Comparison of ENCODE assay signal across 30 cellular contexts in the genomic region with DNA sequence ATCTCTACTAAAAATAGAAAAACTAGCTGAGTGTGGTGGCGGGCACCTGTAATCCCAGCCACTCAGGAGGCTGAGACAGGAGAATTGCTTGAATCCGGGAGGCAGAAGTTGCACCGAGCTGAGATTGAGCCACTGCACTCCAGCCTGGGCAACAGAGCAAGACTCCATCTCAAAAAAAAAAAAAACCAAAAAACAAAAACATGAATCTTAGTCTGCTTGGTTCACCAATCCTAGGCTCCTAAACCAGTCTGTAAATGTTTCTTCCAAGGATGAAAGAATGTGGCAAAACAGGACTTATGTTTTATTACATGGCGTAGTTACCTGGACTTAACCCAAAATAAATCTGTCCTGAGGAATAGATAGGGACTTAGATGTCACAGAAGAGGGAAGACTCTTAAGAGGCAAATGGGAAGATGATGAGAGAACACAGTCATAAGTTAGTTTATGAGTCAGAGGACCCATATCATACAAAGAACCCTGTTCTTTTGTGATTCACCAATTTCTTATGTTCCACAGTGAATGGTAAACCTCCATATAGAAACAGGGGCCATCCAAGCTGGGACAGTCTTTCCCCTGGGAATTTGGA. TPM values are rescaled to one million over a fixed set of nuclear protein-coding genes. Genes with fewer than 3 reads are reported as not detected.
DNase-seq lines count a peak whose midpoint lies in the region; ATAC-seq, FAIRE-seq and TF ChIP-seq lines count a peak whose summit lies in the region.
"Had no signal": no experiment of that assay in that cellular context is flagged by ENCODE, and none has a peak within 500 bp of the region (broad histone marks: within the 10 kb centered on the region; RNA-seq: fewer than 3 reads in every experiment).

No MANE protein-coding gene starts in this region.

- H3K27me3 Mint-ChIP-seq in stimulated activated naive CD8-positive, alpha-beta T cell treated with anti-CD3 and anti-CD28 coated beads, Interleukin-15, amount 100 ng/mL, for 72 hours = no peaks in the 10 kb centered on the region
- H3K27me3 Mint-ChIP-seq: activated CD8-positive, alpha-beta memory T cell treated with anti-CD3 and anti-CD28 coated beads, Interleukin-2, amount 10 ng/mL, durations not matched to agents 7 days and 5 days; activated naive CD8-positive, alpha-beta T cell had no signal

- no peaks in the 10 kb centered on the region for H3K36me3 Mint-ChIP-seq in activated naive CD4-positive, alpha-beta T cell treated with anti-CD3 and anti-CD28 coated beads, Interleukin-2, amount 50 U/mL, for 72 hours

- no peaks in the 10 kb centered on the region for H3K9me3 Mint-ChIP-seq in activated naive CD4-positive, alpha-beta T cell treated with anti-CD3 and anti-CD28 coated beads, Interleukin-2, amount 50 U/mL, for 72 hours
- H3K9me3 Mint-ChIP-seq in stimulated activated naive CD8-positive, alpha-beta T cell treated with anti-CD3 and anti-CD28 coated beads, Interleukin-15, amount 100 ng/mL, for 72 hours = no peaks in the 10 kb centered on the region
- H3K9me3 Mint-ChIP-seq: endodermal cell; T-helper 1 cell treated with Interleukin-12 subunit alpha and Interleukin-12 subunit beta and Interleukin-4 antibody, amounts not matched to agents 30 μg/mL and 1 μg/mL, for 36 hours had no signal

- no peak for TF ChIP-seq CTCF in fibroblast of mammary gland (conservative IDR thresholded peaks at IDR 0.05; ENCODE audit: control insufficient read depth, insufficient read depth, low read depth, low read length)
- TF ChIP-seq CTCF in kidney (IDR thresholded peaks at IDR 0.05; ENCODE audit: borderline replicate concordance, extremely low read depth, insufficient read depth) = no peak

- no peak overlapping the region for H3K27ac ChIP-seq in kidney (ENCODE audit: low read depth in 2 of 2, low read length in 2 of 2)
- H3K27ac ChIP-seq: ascending aorta, pancreas, upper lobe of right lung had no signal

- intact Hi-C loops in kidney (cut with DNase I) = no loop called here

- H3K4me3 Mint-ChIP-seq in stimulated activated naive CD8-positive, alpha-beta T cell treated with anti-CD3 and anti-CD28 coated beads, Interleukin-15, amount 100 ng/mL, for 72 hours = no peak overlapping the region
- H3K4me3 Mint-ChIP-seq: activated CD8-positive, alpha-beta memory T cell treated with anti-CD3 and anti-CD28 coated beads, Interleukin-2, amount 10 ng/mL, durations not matched to agents 7 days and 5 days; activated naive CD8-positive, alpha-beta T cell; endodermal cell; H9; nephron; T-helper 1 cell treated with Interleukin-12 subunit alpha and Interleukin-12 subunit beta and Interleukin-4 antibody, amounts not matched to agents 30 μg/mL and 1 μg/mL, for 36 hours had no signal

- H3K4me3 ChIP-seq in fibroblast of mammary gland (ENCODE audit: control insufficient read depth, low read depth, low read length) (no peak overlapping the region), kidney (ENCODE audit: low read length in 2 of 2) (no peak overlapping the region)
- H3K4me3 ChIP-seq: ascending aorta, K562, lung, MG63, pancreas, upper lobe of right lung had no signal

- peak; percentile 90 to 92 for ATAC-seq in activated naive CD4-positive, alpha-beta T cell treated with anti-CD3 and anti-CD28 coated beads, Interleukin-2, amount 50 U/mL, for 72 hours
- peak; percentile 75 for ATAC-seq in stimulated activated naive CD8-positive, alpha-beta T cell treated with anti-CD3 and anti-CD28 coated beads, Interleukin-15, amount 100 ng/mL, for 72 hours
- no peak for ATAC-seq in HG02610 (IDR thresholded peaks at IDR 0.05; ENCODE audit: unreplicated experiment)
- ATAC-seq: activated CD8-positive, alpha-beta memory T cell treated with anti-CD3 and anti-CD28 coated beads, Interleukin-2, amount 10 ng/mL, durations not matched to agents 7 days and 5 days; K562; pancreas; upper lobe of right lung had no signal

- peaks cover 29% of the 10 kb centered on the region for H3K4me1 Mint-ChIP-seq in stimulated activated naive CD8-positive, alpha-beta T cell treated with anti-CD3 and anti-CD28 coated beads, Interleukin-15, amount 100 ng/mL, for 72 hours
- H3K4me1 Mint-ChIP-seq: endodermal cell, nephron had no signal

- H3K4me1 ChIP-seq in kidney (ENCODE audit: control insufficient read depth in 1 of 2, insufficient read depth in 1 of 2, low read depth in 1 of 2, low read length in 2 of 2) = no peaks in the 10 kb centered on the region
- H3K4me1 ChIP-seq: ascending aorta, pancreas, upper lobe of right lung had no signal

- H3K27ac Mint-ChIP-seq in activated naive CD4-positive, alpha-beta T cell treated with anti-CD3 and anti-CD28 coated beads, Interleukin-2, amount 50 U/mL, for 72 hours = no peak overlapping the region
- no peak overlapping the region for H3K27ac Mint-ChIP-seq in stimulated activated naive CD8-positive, alpha-beta T cell treated with anti-CD3 and anti-CD28 coated beads, Interleukin-15, amount 100 ng/mL, for 72 hours
- H3K27ac Mint-ChIP-seq: activated CD8-positive, alpha-beta memory T cell treated with anti-CD3 and anti-CD28 coated beads, Interleukin-2, amount 10 ng/mL, durations not matched to agents 7 days and 5 days; activated naive CD8-positive, alpha-beta T cell; endodermal cell; H9; nephron; T-helper 1 cell treated with Interleukin-12 subunit alpha and Interleukin-12 subunit beta and Interleukin-4 antibody, amounts not matched to agents 30 μg/mL and 1 μg/mL, for 36 hours had no signal

- H3K9me3 ChIP-seq in kidney (ENCODE audit: control insufficient read depth in 1 of 2, low read length in 2 of 2) = no peaks in the 10 kb centered on the region
- H3K9me3 ChIP-seq: ascending aorta, MG63, pancreas, upper lobe of right lung had no signal

- no peaks in the 10 kb centered on the region for H3K36me3 ChIP-seq in kidney (ENCODE audit: control insufficient read depth in 1 of 2, insufficient read depth in 2 of 2, low read length in 2 of 2)
- H3K36me3 ChIP-seq: ascending aorta, MG63, pancreas, upper lobe of right lung had no signal

- H3K9ac ChIP-seq in kidney (ENCODE audit: low read length in 2 of 2) = no peak overlapping the region

- DNase-seq in activated naive CD4-positive, alpha-beta T cell treated with anti-CD3 and anti-CD28 coated beads, Interleukin-2, amount 50 U/mL, for 72 hours (ENCODE audit: low spot score in 2 of 2) = no peak
- no peak for DNase-seq in activated naive CD4-positive, alpha-beta T cell treated with Interleukin-2 at 50 U/mL for 16 hours
- DNase-seq in RKO (ENCODE audit: low spot score) (peak; percentile 38), fibroblast of mammary gland (ENCODE audit: low read depth) (peak; percentile 77), NCI-H345 (lab: John Stamatoyannopoulos, UW) (no peak), kidney (no peak)
- DNase-seq in stimulated activated naive CD8-positive, alpha-beta T cell treated with anti-CD3 and anti-CD28 coated beads, Interleukin-15, amount 100 ng/mL, for 72 hours = no peak
- DNase-seq: ACHN; activated CD4-positive, alpha-beta T cell treated with anti-CD3 and anti-CD28 coated beads for 48 hours; activated CD8-positive, alpha-beta memory T cell treated with anti-CD3 and anti-CD28 coated beads, Interleukin-2, amount 10 ng/mL, durations not matched to agents 7 days and 5 days; caudate nucleus; COR-L47; endodermal cell; GF-D8; H9; islet precursor cell; MG63; NCI-H2029 treated with DMSO at 0.1 percent for 48 hours; NCI-H2227 treated with DMSO at 0.1 percent for 48 hours; NCI-H748 treated with DMSO at 0.1 percent for 48 hours; pancreas; substantia nigra; upper lobe of right lung had no signal

- FAIRE-seq in kidney (lab: Jason Lieb, UNC) = no peak
- FAIRE-seq: K562, pancreas had no signal

RNA-seq across cellular contexts. Expression of a gene that starts 6.9 kb away (rescaled TPM):
- 10 to 100 TPM; 32.0 to 39.0 TPM for total RNA-seq in activated naive CD4-positive, alpha-beta T cell treated with anti-CD3 and anti-CD28 coated beads, Interleukin-2, amount 50 U/mL, for 72 hours
- total RNA-seq in kidney = 61.6 TPM
- polyA plus RNA-seq in kidney (ENCODE audit: insufficient read depth, low read depth, low replicate concordance) = 22.3 TPM

RNA-seq across cellular contexts. Expression of a gene that starts 41.9 kb away (rescaled TPM):
- total RNA-seq in activated naive CD4-positive, alpha-beta T cell treated with anti-CD3 and anti-CD28 coated beads, Interleukin-2, amount 50 U/mL, for 72 hours = 10 to 100 TPM in 1 of 2 donors, 1 to 10 TPM in 1; 9.6 to 12.5 TPM
- total RNA-seq in kidney = 80.8 TPM
- polyA plus RNA-seq in kidney (ENCODE audit: insufficient read depth, low read depth, low replicate concordance) = 59.5 TPM

Comparison
In these comparisons a context has a peak if more than half of its experiments do, and no peak if none do; other contexts are left out.
1. DNase-seq: peak in RKO (single experiment) and fibroblast of mammary gland (single experiment); none in activated naive CD4-positive, alpha-beta T cell treated with anti-CD3 and anti-CD28 coated beads, Interleukin-2, amount 50 U/mL, for 72 hours (0 of 2), activated naive CD4-positive, alpha-beta T cell treated with Interleukin-2 at 50 U/mL for 16 hours (single experiment), stimulated activated naive CD8-positive, alpha-beta T cell treated with anti-CD3 and anti-CD28 coated beads, Interleukin-15, amount 100 ng/mL, for 72 hours (0 of 2), NCI-H345 (single experiment) and kidney (single experiment).